ENCODE assay signal across 10 cellular contexts in genomic region chr15:91555307-91555706, GRCh38.
"Had no signal": no experiment of that assay in that cellular context is flagged by ENCODE, and none has a peak within 500 bp of the region (broad histone marks: within the 10 kb centered on the region; RNA-seq: fewer than 3 reads in every experiment).

No MANE protein-coding gene starts in this region.

- H3K36me3 ChIP-seq: suprapubic skin, upper lobe of left lung had no signal

- H3K9me3 Mint-ChIP-seq: activated CD4-positive, alpha-beta memory T cell treated with anti-CD3 and anti-CD28 coated beads, Interleukin-2, amount 10 ng/mL, durations not matched to agents 7 days and 5 days; activated naive CD8-positive, alpha-beta T cell treated with anti-CD3 and anti-CD28 coated beads for 36 hours; natural killer cell treated with Interleukin-12 subunit alpha and Interleukin-12 subunit beta and Interleukin-15 and Interleukin-18, amount 100 ng/mL, for 72 hours; T-helper 2 cell treated with Interferon-gamma antibody and Interleukin-4, amounts not matched to agents 5 μg/mL and 100 μg/mL, for 36 hours had no signal

- H3K4me1 Mint-ChIP-seq: activated CD4-positive, alpha-beta memory T cell treated with anti-CD3 and anti-CD28 coated beads, Interleukin-2, amount 10 ng/mL, durations not matched to agents 7 days and 5 days; activated naive CD8-positive, alpha-beta T cell treated with anti-CD3 and anti-CD28 coated beads for 36 hours had no signal

- H3K4me3 ChIP-seq: suprapubic skin, upper lobe of left lung had no signal

- H3K4me3 Mint-ChIP-seq: activated CD4-positive, alpha-beta memory T cell treated with anti-CD3 and anti-CD28 coated beads, Interleukin-2, amount 10 ng/mL, durations not matched to agents 7 days and 5 days; activated naive CD8-positive, alpha-beta T cell treated with anti-CD3 and anti-CD28 coated beads for 36 hours; natural killer cell treated with Interleukin-12 subunit alpha and Interleukin-12 subunit beta and Interleukin-15 and Interleukin-18, amount 100 ng/mL, for 72 hours; T-helper 2 cell treated with Interferon-gamma antibody and Interleukin-4, amounts not matched to agents 5 μg/mL and 100 μg/mL, for 36 hours had no signal

- H3K36me3 Mint-ChIP-seq: activated naive CD8-positive, alpha-beta T cell treated with anti-CD3 and anti-CD28 coated beads for 36 hours; natural killer cell treated with Interleukin-12 subunit alpha and Interleukin-12 subunit beta and Interleukin-15 and Interleukin-18, amount 100 ng/mL, for 72 hours had no signal

- H3K9me3 ChIP-seq: suprapubic skin, upper lobe of left lung had no signal

- H3K27me3 Mint-ChIP-seq: activated CD4-positive, alpha-beta memory T cell treated with anti-CD3 and anti-CD28 coated beads, Interleukin-2, amount 10 ng/mL, durations not matched to agents 7 days and 5 days; activated naive CD8-positive, alpha-beta T cell treated with anti-CD3 and anti-CD28 coated beads for 36 hours had no signal

- DNase-seq: activated CD4-positive, alpha-beta memory T cell treated with anti-CD3 and anti-CD28 coated beads, Interleukin-2, amount 10 ng/mL, durations not matched to agents 7 days and 5 days; activated gamma-delta T cell; activated naive CD8-positive, alpha-beta T cell treated with anti-CD3 and anti-CD28 coated beads for 36 hours; activated T-cell treated with anti-CD3 and anti-CD28 coated beads, Interleukin-2, amount 50 U/mL, for 48 hours; stimulated activated CD4-positive, alpha-beta T cell treated with anti-CD3 and anti-CD28 coated beads, Interleukin-12 subunit alpha, Interleukin-12 subunit beta, amount 100 ng/mL, for 4 hours; stimulated activated naive CD4-positive, alpha-beta T cell; upper lobe of left lung had no signal

- H3K27ac ChIP-seq: suprapubic skin, upper lobe of left lung had no signal

- H3K27ac Mint-ChIP-seq: activated CD4-positive, alpha-beta memory T cell treated with anti-CD3 and anti-CD28 coated beads, Interleukin-2, amount 10 ng/mL, durations not matched to agents 7 days and 5 days; activated naive CD8-positive, alpha-beta T cell treated with anti-CD3 and anti-CD28 coated beads for 36 hours; natural killer cell treated with Interleukin-12 subunit alpha and Interleukin-12 subunit beta and Interleukin-15 and Interleukin-18, amount 100 ng/mL, for 72 hours; T-helper 2 cell treated with Interferon-gamma antibody and Interleukin-4, amounts not matched to agents 5 μg/mL and 100 μg/mL, for 36 hours had no signal

- H3K27me3 ChIP-seq: suprapubic skin, upper lobe of left lung had no signal
